Comparison of ENCODE assay signal across 1 cellular context in genomic region chr1:31651025-31651424, GRCh38.
TF ChIP-seq lines count a peak whose summit lies in the region.

No MANE protein-coding gene starts in this region.

TF ChIP-seq in SK-N-SH, 30 proteins besides CTCF, POLR2A, EP300 and RAD21:
- TF ChIP-seq RCOR1 (IDR thresholded peaks at IDR 0.05; ENCODE audit: low read length) (no peak), FOXM1 (IDR thresholded peaks at IDR 0.05; ENCODE audit: low read depth) (no peak), TEAD4 (IDR thresholded peaks at IDR 0.05; ENCODE audit: borderline replicate concordance, insufficient read depth) (no peak), USF2 (IDR thresholded peaks at IDR 0.05; ENCODE audit: borderline replicate concordance, low read depth, low read length) (no peak), YY1 (IDR thresholded peaks at IDR 0.05; ENCODE audit: low read depth) (no peak), SIN3A (IDR thresholded peaks at IDR 0.05; ENCODE audit: borderline replicate concordance, low read depth, low read length) (no peak), JUND (IDR thresholded peaks at IDR 0.05) (no peak), RXRA (IDR thresholded peaks at IDR 0.05; ENCODE audit: borderline replicate concordance, low read depth) (no peak), CHD2 (IDR thresholded peaks at IDR 0.05; ENCODE audit: low read length, partially characterized antibody) (no peak), RFX5 (IDR thresholded peaks at IDR 0.05; ENCODE audit: low read length) (no peak), ZBTB33 (IDR thresholded peaks at IDR 0.05; ENCODE audit: borderline replicate concordance, low read depth) (no peak), POLR2AphosphoS5 (IDR thresholded peaks at IDR 0.05; ENCODE audit: low read depth, low read length) (no peak), TCF12 (IDR thresholded peaks at IDR 0.05) (no peak), NFIC (IDR thresholded peaks at IDR 0.05; ENCODE audit: borderline replicate concordance) (no peak), FOSL2 (IDR thresholded peaks at IDR 0.05; ENCODE audit: borderline replicate concordance, low read depth) (no peak), SMC3 (IDR thresholded peaks at IDR 0.05; ENCODE audit: low read depth, low read length) (no peak)
- TF ChIP-seq, protein P1, sequence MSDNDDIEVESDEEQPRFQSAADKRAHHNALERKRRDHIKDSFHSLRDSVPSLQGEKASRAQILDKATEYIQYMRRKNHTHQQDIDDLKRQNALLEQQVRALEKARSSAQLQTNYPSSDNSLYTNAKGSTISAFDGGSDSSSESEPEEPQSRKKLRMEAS (IDR thresholded peaks at IDR 0.05; ENCODE audit: low read depth), result no peak
- TF ChIP-seq, protein P2, sequence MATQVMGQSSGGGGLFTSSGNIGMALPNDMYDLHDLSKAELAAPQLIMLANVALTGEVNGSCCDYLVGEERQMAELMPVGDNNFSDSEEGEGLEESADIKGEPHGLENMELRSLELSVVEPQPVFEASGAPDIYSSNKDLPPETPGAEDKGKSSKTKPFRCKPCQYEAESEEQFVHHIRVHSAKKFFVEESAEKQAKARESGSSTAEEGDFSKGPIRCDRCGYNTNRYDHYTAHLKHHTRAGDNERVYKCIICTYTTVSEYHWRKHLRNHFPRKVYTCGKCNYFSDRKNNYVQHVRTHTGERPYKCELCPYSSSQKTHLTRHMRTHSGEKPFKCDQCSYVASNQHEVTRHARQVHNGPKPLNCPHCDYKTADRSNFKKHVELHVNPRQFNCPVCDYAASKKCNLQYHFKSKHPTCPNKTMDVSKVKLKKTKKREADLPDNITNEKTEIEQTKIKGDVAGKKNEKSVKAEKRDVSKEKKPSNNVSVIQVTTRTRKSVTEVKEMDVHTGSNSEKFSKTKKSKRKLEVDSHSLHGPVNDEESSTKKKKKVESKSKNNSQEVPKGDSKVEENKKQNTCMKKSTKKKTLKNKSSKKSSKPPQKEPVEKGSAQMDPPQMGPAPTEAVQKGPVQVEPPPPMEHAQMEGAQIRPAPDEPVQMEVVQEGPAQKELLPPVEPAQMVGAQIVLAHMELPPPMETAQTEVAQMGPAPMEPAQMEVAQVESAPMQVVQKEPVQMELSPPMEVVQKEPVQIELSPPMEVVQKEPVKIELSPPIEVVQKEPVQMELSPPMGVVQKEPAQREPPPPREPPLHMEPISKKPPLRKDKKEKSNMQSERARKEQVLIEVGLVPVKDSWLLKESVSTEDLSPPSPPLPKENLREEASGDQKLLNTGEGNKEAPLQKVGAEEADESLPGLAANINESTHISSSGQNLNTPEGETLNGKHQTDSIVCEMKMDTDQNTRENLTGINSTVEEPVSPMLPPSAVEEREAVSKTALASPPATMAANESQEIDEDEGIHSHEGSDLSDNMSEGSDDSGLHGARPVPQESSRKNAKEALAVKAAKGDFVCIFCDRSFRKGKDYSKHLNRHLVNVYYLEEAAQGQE (IDR thresholded peaks at IDR 0.05; ENCODE audit: low read depth, low read length), result no peak
